ENCODE assay signal across 2 cellular contexts in the genomic region with DNA sequence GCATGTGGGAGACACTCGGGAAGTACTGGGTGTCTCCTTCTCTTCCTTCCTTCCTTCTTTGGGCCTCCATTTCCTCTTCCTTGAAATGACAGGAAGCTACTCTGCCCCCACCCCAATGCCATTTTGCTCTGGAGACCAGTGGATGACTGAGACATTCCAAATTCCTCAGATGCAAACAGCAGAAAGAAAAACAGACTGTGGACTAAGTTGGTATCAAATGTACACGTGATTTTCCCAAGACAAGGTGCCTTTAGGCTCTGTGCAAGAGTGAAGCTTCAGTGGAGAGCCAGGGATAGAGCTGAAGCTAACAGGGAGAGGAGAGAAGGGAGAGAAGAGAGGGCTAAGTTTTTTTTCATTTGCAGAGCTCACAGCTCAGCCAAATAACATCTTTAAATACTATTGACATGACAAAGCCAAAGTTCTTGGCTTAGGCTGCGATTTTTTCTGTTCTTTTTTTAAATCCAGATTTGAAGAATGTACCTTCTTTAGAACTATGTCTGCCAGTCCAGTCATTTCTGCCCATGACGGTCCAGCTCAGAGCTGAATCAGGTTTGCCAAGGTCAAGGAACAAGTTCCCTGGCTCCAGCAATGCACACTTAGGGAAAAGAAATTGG.
TF ChIP-seq lines count a peak whose summit lies in the region.

No MANE protein-coding gene starts in this region.

TF ChIP-seq in HCT116, 20 proteins besides CTCF, POLR2A, EP300 and RAD21:
- TF ChIP-seq, protein P1, sequence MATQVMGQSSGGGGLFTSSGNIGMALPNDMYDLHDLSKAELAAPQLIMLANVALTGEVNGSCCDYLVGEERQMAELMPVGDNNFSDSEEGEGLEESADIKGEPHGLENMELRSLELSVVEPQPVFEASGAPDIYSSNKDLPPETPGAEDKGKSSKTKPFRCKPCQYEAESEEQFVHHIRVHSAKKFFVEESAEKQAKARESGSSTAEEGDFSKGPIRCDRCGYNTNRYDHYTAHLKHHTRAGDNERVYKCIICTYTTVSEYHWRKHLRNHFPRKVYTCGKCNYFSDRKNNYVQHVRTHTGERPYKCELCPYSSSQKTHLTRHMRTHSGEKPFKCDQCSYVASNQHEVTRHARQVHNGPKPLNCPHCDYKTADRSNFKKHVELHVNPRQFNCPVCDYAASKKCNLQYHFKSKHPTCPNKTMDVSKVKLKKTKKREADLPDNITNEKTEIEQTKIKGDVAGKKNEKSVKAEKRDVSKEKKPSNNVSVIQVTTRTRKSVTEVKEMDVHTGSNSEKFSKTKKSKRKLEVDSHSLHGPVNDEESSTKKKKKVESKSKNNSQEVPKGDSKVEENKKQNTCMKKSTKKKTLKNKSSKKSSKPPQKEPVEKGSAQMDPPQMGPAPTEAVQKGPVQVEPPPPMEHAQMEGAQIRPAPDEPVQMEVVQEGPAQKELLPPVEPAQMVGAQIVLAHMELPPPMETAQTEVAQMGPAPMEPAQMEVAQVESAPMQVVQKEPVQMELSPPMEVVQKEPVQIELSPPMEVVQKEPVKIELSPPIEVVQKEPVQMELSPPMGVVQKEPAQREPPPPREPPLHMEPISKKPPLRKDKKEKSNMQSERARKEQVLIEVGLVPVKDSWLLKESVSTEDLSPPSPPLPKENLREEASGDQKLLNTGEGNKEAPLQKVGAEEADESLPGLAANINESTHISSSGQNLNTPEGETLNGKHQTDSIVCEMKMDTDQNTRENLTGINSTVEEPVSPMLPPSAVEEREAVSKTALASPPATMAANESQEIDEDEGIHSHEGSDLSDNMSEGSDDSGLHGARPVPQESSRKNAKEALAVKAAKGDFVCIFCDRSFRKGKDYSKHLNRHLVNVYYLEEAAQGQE (IDR thresholded peaks at IDR 0.05; ENCODE audit: low read depth), result no peak
- no peak for TF ChIP-seq EZH2 (IDR thresholded peaks at IDR 0.05)
- no peak for TF ChIP-seq SIN3A (IDR thresholded peaks at IDR 0.05; ENCODE audit: low read depth)
- TF ChIP-seq ZBTB33 (IDR thresholded peaks at IDR 0.05; ENCODE audit: extremely low read depth, insufficient replicate concordance, low read length), result no peak
- TF ChIP-seq, protein P2, sequence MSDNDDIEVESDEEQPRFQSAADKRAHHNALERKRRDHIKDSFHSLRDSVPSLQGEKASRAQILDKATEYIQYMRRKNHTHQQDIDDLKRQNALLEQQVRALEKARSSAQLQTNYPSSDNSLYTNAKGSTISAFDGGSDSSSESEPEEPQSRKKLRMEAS (IDR thresholded peaks at IDR 0.05), result no peak
- no peak for TF ChIP-seq SP1 (IDR thresholded peaks at IDR 0.05; ENCODE audit: low read depth)
- no peak for TF ChIP-seq EZH2phosphoT487 (IDR thresholded peaks at IDR 0.05; ENCODE audit: borderline replicate concordance)
- TF ChIP-seq ZNF274 (IDR thresholded peaks at IDR 0.05; ENCODE audit: low read depth, low read length), result no peak
- no peak for TF ChIP-seq TCF7L2 (IDR thresholded peaks at IDR 0.05; ENCODE audit: borderline replicate concordance, extremely low read depth, insufficient read depth, insufficient read length)
- TF ChIP-seq POLR2AphosphoS5 (IDR thresholded peaks at IDR 0.05; ENCODE audit: low read depth, low read length), result no peak
- TF ChIP-seq JUND (IDR thresholded peaks at IDR 0.05), result no peak
- TF ChIP-seq ZFX (IDR thresholded peaks at IDR 0.05), result no peak
- no peak for TF ChIP-seq FOSL1 (IDR thresholded peaks at IDR 0.05; ENCODE audit: low read depth)
- no peak for TF ChIP-seq CBX3 (IDR thresholded peaks at IDR 0.05; ENCODE audit: low read depth)
- no peak for TF ChIP-seq CEBPB (IDR thresholded peaks at IDR 0.05; ENCODE audit: low read depth)
- no peak for TF ChIP-seq EGR1 (IDR thresholded peaks at IDR 0.05; ENCODE audit: low read depth)
- TF ChIP-seq ELF1 (IDR thresholded peaks at IDR 0.05; ENCODE audit: borderline replicate concordance, low read depth), result no peak
- no peak for TF ChIP-seq SRF (IDR thresholded peaks at IDR 0.05; ENCODE audit: low read depth)
- TF ChIP-seq, protein P3, sequence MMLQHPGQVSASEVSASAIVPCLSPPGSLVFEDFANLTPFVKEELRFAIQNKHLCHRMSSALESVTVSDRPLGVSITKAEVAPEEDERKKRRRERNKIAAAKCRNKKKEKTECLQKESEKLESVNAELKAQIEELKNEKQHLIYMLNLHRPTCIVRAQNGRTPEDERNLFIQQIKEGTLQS (IDR thresholded peaks at IDR 0.05), result no peak
- no peak for TF ChIP-seq YY1 (IDR thresholded peaks at IDR 0.05; ENCODE audit: extremely low read depth, insufficient replicate concordance, low read depth, low read length)
TF ChIP-seq in HCT116: peak in this region for 0.

TF ChIP-seq in K562, 482 proteins besides CTCF, POLR2A, EP300 and RAD21:
- TF ChIP-seq, protein P4, sequence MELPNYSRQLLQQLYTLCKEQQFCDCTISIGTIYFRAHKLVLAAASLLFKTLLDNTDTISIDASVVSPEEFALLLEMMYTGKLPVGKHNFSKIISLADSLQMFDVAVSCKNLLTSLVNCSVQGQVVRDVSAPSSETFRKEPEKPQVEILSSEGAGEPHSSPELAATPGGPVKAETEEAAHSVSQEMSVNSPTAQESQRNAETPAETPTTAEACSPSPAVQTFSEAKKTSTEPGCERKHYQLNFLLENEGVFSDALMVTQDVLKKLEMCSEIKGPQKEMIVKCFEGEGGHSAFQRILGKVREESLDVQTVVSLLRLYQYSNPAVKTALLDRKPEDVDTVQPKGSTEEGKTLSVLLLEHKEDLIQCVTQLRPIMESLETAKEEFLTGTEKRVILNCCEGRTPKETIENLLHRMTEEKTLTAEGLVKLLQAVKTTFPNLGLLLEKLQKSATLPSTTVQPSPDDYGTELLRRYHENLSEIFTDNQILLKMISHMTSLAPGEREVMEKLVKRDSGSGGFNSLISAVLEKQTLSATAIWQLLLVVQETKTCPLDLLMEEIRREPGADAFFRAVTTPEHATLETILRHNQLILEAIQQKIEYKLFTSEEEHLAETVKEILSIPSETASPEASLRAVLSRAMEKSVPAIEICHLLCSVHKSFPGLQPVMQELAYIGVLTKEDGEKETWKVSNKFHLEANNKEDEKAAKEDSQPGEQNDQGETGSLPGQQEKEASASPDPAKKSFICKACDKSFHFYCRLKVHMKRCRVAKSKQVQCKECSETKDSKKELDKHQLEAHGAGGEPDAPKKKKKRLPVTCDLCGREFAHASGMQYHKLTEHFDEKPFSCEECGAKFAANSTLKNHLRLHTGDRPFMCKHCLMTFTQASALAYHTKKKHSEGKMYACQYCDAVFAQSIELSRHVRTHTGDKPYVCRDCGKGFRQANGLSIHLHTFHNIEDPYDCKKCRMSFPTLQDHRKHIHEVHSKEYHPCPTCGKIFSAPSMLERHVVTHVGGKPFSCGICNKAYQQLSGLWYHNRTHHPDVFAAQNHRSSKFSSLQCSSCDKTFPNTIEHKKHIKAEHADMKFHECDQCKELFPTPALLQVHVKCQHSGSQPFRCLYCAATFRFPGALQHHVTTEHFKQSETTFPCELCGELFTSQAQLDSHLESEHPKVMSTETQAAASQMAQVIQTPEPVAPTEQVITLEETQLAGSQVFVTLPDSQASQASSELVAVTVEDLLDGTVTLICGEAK (IDR thresholded peaks at IDR 0.05), result peak; percentile 63; the same call in 1 of the 2 replicates
- TF ChIP-seq, protein P4 (CRISPR knock-in tag; IDR thresholded peaks at IDR 0.05), result no peak
- TF ChIP-seq ETV6 (IDR thresholded peaks at IDR 0.05; ENCODE audit: borderline replicate concordance in 1 of 2, low read depth in 2 of 2, low read length in 1 of 2) (0 out of 4 replicates have a peak, but pooled peaks of 1 of the 2 experiments have one; percentile 32), ETV6 (CRISPR knock-in tag; IDR thresholded peaks at IDR 0.05; ENCODE audit: borderline replicate concordance) (no peak), MEF2D (tag; conservative IDR thresholded peaks at IDR 0.05; ENCODE audit: low read depth) (no peak), GABPA (tag; conservative IDR thresholded peaks at IDR 0.05; ENCODE audit: low read depth) (peak; percentile 52), XRCC4 (IDR thresholded peaks at IDR 0.05; ENCODE audit: extremely low read depth, insufficient read depth, insufficient read length) (no peak)
- TF ChIP-seq, protein P5, sequence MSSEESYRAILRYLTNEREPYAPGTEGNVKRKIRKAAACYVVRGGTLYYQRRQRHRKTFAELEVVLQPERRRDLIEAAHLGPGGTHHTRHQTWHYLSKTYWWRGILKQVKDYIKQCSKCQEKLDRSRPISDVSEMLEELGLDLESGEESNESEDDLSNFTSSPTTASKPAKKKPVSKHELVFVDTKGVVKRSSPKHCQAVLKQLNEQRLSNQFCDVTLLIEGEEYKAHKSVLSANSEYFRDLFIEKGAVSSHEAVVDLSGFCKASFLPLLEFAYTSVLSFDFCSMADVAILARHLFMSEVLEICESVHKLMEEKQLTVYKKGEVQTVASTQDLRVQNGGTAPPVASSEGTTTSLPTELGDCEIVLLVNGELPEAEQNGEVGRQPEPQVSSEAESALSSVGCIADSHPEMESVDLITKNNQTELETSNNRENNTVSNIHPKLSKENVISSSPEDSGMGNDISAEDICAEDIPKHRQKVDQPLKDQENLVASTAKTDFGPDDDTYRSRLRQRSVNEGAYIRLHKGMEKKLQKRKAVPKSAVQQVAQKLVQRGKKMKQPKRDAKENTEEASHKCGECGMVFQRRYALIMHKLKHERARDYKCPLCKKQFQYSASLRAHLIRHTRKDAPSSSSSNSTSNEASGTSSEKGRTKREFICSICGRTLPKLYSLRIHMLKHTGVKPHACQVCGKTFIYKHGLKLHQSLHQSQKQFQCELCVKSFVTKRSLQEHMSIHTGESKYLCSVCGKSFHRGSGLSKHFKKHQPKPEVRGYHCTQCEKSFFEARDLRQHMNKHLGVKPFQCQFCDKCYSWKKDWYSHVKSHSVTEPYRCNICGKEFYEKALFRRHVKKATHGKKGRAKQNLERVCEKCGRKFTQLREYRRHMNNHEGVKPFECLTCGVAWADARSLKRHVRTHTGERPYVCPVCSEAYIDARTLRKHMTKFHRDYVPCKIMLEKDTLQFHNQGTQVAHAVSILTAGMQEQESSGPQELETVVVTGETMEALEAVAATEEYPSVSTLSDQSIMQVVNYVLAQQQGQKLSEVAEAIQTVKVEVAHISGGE (CRISPR knock-in tag; IDR thresholded peaks at IDR 0.05), result 0 out of 6 replicates have a peak, but pooled peaks of 1 of the 3 experiments have one; percentile 39
TF ChIP-seq in K562: peak in this region for 4.
